ENCODE assay signal across 18 cellular contexts in genomic region chr7:17771901-17772408, GRCh38.
DNase-seq lines count a peak whose midpoint lies in the region; ATAC-seq, FAIRE-seq and TF ChIP-seq lines count a peak whose summit lies in the region.
"Had no signal": no experiment of that assay in that cellular context is flagged by ENCODE, and none has a peak within 500 bp of the region (broad histone marks: within the 10 kb centered on the region; RNA-seq: fewer than 3 reads in every experiment).

No MANE protein-coding gene starts in this region.

- H3K4me3 ChIP-seq in right atrium auricular region: no peak overlapping the region
- no peak overlapping the region for H3K4me3 ChIP-seq in OCI-LY3 (ENCODE audit: low read length)
- no peak overlapping the region for H3K4me3 ChIP-seq in keratinocyte (ENCODE audit: control insufficient read depth in 2 of 3, extremely low read depth in 1 of 3, insufficient read depth in 2 of 3, low read depth in 1 of 3, low read length in 3 of 3)
- H3K4me3 ChIP-seq: A549 had no signal

- no peaks in the 10 kb centered on the region for H3K36me3 ChIP-seq in right atrium auricular region
- no peaks in the 10 kb centered on the region for H3K36me3 ChIP-seq in OCI-LY3 (replicated peaks; ENCODE audit: low read depth, low read length)
- no peaks in the 10 kb centered on the region for H3K36me3 ChIP-seq in keratinocyte (ENCODE audit: control insufficient read depth in 2 of 2, extremely low read depth in 1 of 2, insufficient read depth in 2 of 2, low read length in 2 of 2)

- H3K4me1 ChIP-seq in right atrium auricular region: peaks cover 0 to 15% of the 10 kb centered on the region in 2 donors
- peaks cover 38% of the 10 kb centered on the region for H3K4me1 ChIP-seq in OCI-LY3 (ENCODE audit: low read length)
- peaks cover 23% of the 10 kb centered on the region for H3K4me1 ChIP-seq in keratinocyte (ENCODE audit: control insufficient read depth, extremely low read depth, insufficient read depth, low read length)

- no peak overlapping the region for H2AFZ ChIP-seq in OCI-LY3 (ENCODE audit: low read depth, low read length)
- no peak overlapping the region for H2AFZ ChIP-seq in keratinocyte (ENCODE audit: control insufficient read depth, low read length)

- dilution Hi-C loops in keratinocyte (cut with MboI; ENCODE audit: extremely low pct_ligation_motif_present, low sequenced_read_pairs): no loop called here

- TF ChIP-seq CTCF in right atrium auricular region (IDR thresholded peaks at IDR 0.05) (no peak), OCI-LY3 (IDR thresholded peaks at IDR 0.05; ENCODE audit: low read depth, low read length) (no peak), keratinocyte (optimal IDR thresholded peaks at IDR 0.05 in 1 of 3, IDR thresholded peaks at IDR 0.05 in 1 of 3, conservative IDR thresholded peaks at IDR 0.05 in 1 of 3; ENCODE audit: extremely low read depth in 1 of 3, insufficient read depth in 2 of 3, low read length in 3 of 3) (no peak)

- peak; percentile 5 for FAIRE-seq in keratinocyte (lab: Jason Lieb, UNC)
- FAIRE-seq: A549, GM12892, GM18507 had no signal

- no peaks in the 10 kb centered on the region for H3K27me3 ChIP-seq in right atrium auricular region
- H3K27me3 ChIP-seq in OCI-LY3 (ENCODE audit: low read depth, low read length): no peaks in the 10 kb centered on the region
- H3K27me3 ChIP-seq in keratinocyte (ENCODE audit: control insufficient read depth, extremely low read depth, insufficient read depth, low read length): no peaks in the 10 kb centered on the region

- ATAC-seq in left ventricle myocardium superior (peak; percentile 50), GM18517 (IDR thresholded peaks at IDR 0.05; ENCODE audit: unreplicated experiment) (no peak)
- ATAC-seq: A549; CD8-positive, alpha-beta T cell had no signal

- H4K20me1 ChIP-seq in OCI-LY3 (ENCODE audit: insufficient read depth, low read length): no peaks in the 10 kb centered on the region
- no peaks in the 10 kb centered on the region for H4K20me1 ChIP-seq in keratinocyte (ENCODE audit: control insufficient read depth, extremely low read depth, insufficient read depth, low read length)

- intact Hi-C loops in left ventricle myocardium superior (cut with micrococcal nuclease): no loop called here

- H3K27ac ChIP-seq in right atrium auricular region (no peak overlapping the region), OCI-LY3 (ENCODE audit: low read length) (no peak overlapping the region), keratinocyte (ENCODE audit: control insufficient read depth, insufficient read depth, low read length) (no peak overlapping the region), caudate nucleus (ENCODE audit: low read depth, low read length) (no peak overlapping the region)

- no peaks in the 10 kb centered on the region for H3K9me1 ChIP-seq in keratinocyte (ENCODE audit: control insufficient read depth, extremely low read depth, insufficient read depth, low read length)

- H3K9ac ChIP-seq in OCI-LY3 (ENCODE audit: low read length) (no peak overlapping the region), keratinocyte (ENCODE audit: control insufficient read depth, extremely low read depth, insufficient read depth, low read length) (no peak overlapping the region)

- peak overlapping the region; percentile 42 for H3K4me2 ChIP-seq in OCI-LY3 (ENCODE audit: low read length)
- H3K4me2 ChIP-seq in keratinocyte (ENCODE audit: control insufficient read depth, extremely low read depth, insufficient read depth, low read depth, low read length): no peak overlapping the region

- no peaks in the 10 kb centered on the region for H3K9me3 ChIP-seq in right atrium auricular region
- no peaks in the 10 kb centered on the region for H3K9me3 ChIP-seq in OCI-LY3 (ENCODE audit: insufficient read depth, low read length)
- no peaks in the 10 kb centered on the region for H3K9me3 ChIP-seq in keratinocyte (ENCODE audit: control insufficient read depth, low read depth, low read length)
- H3K9me3 ChIP-seq: A549 had no signal

- DNase-seq in left ventricle myocardium superior (no peak), right atrium auricular region (ENCODE audit: low spot score) (no peak), keratinocyte (ENCODE audit: low read depth, low spot score) (no peak), HCEC 1CT (no peak), caudate nucleus (lab: John Stamatoyannopoulos, UW) (no peak)
- DNase-seq: Calu3; CD8-positive, alpha-beta T cell; H7; Kasumi-1; NCI-H1092; NCI-H446 treated with DMSO at 0.1 percent for 48 hours; OCI-M1; SIG-M5 had no signal

- H3K79me2 ChIP-seq in OCI-LY3 (ENCODE audit: low read length): no peaks in the 10 kb centered on the region
- no peaks in the 10 kb centered on the region for H3K79me2 ChIP-seq in keratinocyte (ENCODE audit: control insufficient read depth, insufficient read depth, low read length)
